ENCODE assay signal across 1 cellular context in the genomic region with DNA sequence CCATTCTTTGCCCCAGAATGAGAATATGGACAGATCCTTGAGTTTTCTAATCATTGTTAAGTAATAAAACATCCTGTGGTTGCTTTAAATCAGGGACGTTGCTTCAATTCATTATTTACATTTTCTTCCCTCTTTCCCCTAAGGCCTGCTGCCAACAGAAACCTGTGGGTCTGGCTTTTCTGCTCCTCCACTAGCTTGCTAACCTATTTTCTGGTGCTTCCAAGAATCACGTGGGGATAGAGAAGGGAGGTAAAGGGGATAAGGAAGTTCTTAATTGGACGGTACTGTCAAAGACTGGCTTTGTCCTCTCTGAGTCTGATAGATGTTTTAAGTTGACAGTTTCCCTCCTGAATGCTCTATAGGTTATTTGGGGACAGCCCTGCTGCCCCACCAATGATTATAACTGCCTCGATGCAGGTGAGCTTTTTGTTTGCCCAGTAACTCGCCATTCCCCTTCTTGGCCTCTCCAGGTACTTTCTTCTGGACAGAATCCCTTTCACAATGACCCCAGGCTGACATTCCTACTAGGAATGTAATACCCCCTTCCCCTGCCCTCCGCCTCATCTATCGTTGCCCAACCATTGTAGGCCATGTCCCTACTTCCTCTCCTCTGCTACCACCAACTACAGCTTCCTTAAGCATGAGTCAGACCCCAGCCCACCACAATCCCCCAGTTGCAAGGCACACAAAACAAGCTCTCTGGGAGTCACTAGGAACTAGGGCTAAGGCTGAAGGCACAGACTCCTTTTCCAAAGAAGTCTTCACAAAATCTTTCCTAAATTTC.
TF ChIP-seq lines count a peak whose summit lies in the region.

No MANE protein-coding gene starts in this region.

TF ChIP-seq in GM23338, 12 proteins besides CTCF, POLR2A, EP300 and RAD21 (continued from another document):
- TF ChIP-seq, protein P1, sequence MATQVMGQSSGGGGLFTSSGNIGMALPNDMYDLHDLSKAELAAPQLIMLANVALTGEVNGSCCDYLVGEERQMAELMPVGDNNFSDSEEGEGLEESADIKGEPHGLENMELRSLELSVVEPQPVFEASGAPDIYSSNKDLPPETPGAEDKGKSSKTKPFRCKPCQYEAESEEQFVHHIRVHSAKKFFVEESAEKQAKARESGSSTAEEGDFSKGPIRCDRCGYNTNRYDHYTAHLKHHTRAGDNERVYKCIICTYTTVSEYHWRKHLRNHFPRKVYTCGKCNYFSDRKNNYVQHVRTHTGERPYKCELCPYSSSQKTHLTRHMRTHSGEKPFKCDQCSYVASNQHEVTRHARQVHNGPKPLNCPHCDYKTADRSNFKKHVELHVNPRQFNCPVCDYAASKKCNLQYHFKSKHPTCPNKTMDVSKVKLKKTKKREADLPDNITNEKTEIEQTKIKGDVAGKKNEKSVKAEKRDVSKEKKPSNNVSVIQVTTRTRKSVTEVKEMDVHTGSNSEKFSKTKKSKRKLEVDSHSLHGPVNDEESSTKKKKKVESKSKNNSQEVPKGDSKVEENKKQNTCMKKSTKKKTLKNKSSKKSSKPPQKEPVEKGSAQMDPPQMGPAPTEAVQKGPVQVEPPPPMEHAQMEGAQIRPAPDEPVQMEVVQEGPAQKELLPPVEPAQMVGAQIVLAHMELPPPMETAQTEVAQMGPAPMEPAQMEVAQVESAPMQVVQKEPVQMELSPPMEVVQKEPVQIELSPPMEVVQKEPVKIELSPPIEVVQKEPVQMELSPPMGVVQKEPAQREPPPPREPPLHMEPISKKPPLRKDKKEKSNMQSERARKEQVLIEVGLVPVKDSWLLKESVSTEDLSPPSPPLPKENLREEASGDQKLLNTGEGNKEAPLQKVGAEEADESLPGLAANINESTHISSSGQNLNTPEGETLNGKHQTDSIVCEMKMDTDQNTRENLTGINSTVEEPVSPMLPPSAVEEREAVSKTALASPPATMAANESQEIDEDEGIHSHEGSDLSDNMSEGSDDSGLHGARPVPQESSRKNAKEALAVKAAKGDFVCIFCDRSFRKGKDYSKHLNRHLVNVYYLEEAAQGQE (IDR thresholded peaks at IDR 0.05; ENCODE audit: unreplicated experiment), result no peak
